19 cellular contexts compared by ENCODE assay signal in genomic region chr13:91307887-91308286, GRCh38.
"Had no signal": no experiment of that assay in that cellular context is flagged by ENCODE, and none has a peak within 500 bp of the region (broad histone marks: within the 10 kb centered on the region; RNA-seq: fewer than 3 reads in every experiment).

No MANE protein-coding gene starts in this region.

- H3K27ac Mint-ChIP-seq: dendritic cell treated with granulocyte-macrophage colony-stimulating factor and Interleukin-4, amounts not matched to agents 40 ng/mL and 50 ng/mL, for 4 days; effector memory CD8-positive, alpha-beta T cell; naive B cell; nephron; stimulated activated naive B cell treated with anti-CD40 and anti-IgM and Interleukin-4, amounts not matched to agents 10 μg/mL and 1 μg/mL and 100 μg/mL, for 72 hours had no signal

- ATAC-seq: effector memory CD8-positive, alpha-beta T cell; gastrocnemius medialis; heart right ventricle; sciatic nerve had no signal

- H3K4me3 ChIP-seq: esophagus muscularis mucosa, gastrocnemius medialis, heart right ventricle, spleen had no signal

- H3K27me3 Mint-ChIP-seq: dendritic cell treated with granulocyte-macrophage colony-stimulating factor and Interleukin-4, amounts not matched to agents 40 ng/mL and 50 ng/mL, for 4 days; effector memory CD8-positive, alpha-beta T cell had no signal

- H3K9me3 Mint-ChIP-seq: effector memory CD8-positive, alpha-beta T cell; nephron had no signal

- H3K9me3 ChIP-seq: esophagus muscularis mucosa, gastrocnemius medialis, heart right ventricle, neutrophil, spleen had no signal

- H3K36me3 Mint-ChIP-seq: naive B cell; stimulated activated naive B cell treated with anti-CD40 and anti-IgM and Interleukin-4, amounts not matched to agents 10 μg/mL and 1 μg/mL and 100 μg/mL, for 72 hours had no signal

- DNase-seq: effector memory CD8-positive, alpha-beta T cell; gastrocnemius medialis; heart right ventricle; hypothalamus; kidney glomerular epithelial cell; naive B cell; spleen; stimulated activated CD4-positive, alpha-beta T cell treated with anti-CD3 and anti-CD28 coated beads, Interleukin-15, amount 100 ng/mL, for 24 hours; stimulated activated CD4-positive, alpha-beta T cell treated with anti-CD3 and anti-CD28 coated beads, Interleukin-1b, Interleukin-23, amount 100 ng/mL, for 48 hours; stimulated activated CD4-positive, alpha-beta T cell treated with anti-CD3 and anti-CD28 coated beads, Interleukin-4, amount 100 ng/mL, for 24 hours; stimulated activated naive B cell treated with anti-CD40 and anti-IgM and Interleukin-4, amounts not matched to agents 10 μg/mL and 1 μg/mL and 100 μg/mL, for 72 hours; trophoblast cell had no signal

- H3K27me3 ChIP-seq: gastrocnemius medialis had no signal

- FAIRE-seq: islet of Langerhans had no signal

- H3K36me3 ChIP-seq: esophagus muscularis mucosa, gastrocnemius medialis, heart right ventricle, neutrophil, spleen had no signal

- H3K4me1 ChIP-seq: gastrocnemius medialis, heart right ventricle had no signal

- H3K4me3 Mint-ChIP-seq: dendritic cell treated with granulocyte-macrophage colony-stimulating factor and Interleukin-4, amounts not matched to agents 40 ng/mL and 50 ng/mL, for 4 days; effector memory CD8-positive, alpha-beta T cell; naive B cell; nephron; stimulated activated naive B cell treated with anti-CD40 and anti-IgM and Interleukin-4, amounts not matched to agents 10 μg/mL and 1 μg/mL and 100 μg/mL, for 72 hours had no signal

- H3K4me1 Mint-ChIP-seq: naive B cell had no signal

- H3K27ac ChIP-seq: epithelial cell of prostate, esophagus muscularis mucosa, gastrocnemius medialis, heart right ventricle, neutrophil, spleen had no signal
